Comparison of ENCODE assay signal across 8 cellular contexts in the genomic region with DNA sequence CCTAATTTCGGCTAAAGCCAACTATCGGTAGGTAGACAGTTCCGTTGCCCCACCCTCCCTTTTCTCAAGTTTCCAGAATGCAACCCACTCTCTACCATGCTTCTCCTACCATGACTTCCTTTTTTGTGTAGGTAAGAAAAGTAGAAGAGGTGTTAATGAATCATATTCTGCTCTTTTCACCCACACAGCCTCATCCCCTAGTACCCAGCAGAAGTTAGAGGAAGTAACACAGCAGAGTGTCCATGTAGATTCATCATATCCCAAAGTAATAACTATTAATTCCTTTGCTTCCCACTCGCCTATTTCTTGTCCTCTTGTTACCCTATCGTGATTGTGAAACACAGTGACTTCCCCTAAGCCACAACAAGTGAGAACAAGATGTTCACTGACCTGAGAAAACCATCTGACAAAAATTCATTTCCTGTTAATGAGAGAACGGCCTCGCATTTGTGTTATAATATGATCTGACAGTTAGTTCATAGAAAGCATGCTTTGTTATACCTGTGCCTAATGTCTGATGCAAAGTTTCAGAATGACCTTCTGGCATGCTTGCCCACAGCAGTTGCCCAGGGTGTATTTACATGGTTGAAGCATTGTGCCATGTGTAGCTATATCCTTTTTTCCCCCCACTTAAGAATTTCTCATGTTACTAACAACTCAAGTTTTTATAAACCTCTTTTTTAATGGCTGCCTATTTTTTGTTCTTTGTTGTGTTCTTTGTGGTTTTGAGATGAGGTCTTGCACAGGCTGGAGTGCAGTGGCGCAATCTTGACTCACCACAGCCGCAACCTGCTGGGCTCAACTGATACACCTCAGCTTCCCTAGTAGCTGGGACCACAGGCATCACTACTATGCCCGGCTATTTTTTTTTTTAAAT.
DNase-seq lines count a peak whose midpoint lies in the region; ATAC-seq, FAIRE-seq and TF ChIP-seq lines count a peak whose summit lies in the region.

No MANE protein-coding gene starts in this region.

- peaks cover 6 to 15% of the 10 kb centered on the region in 2 donors for H3K36me3 ChIP-seq in kidney (ENCODE audit: control insufficient read depth in 1 of 2, insufficient read depth in 2 of 2, low read length in 2 of 2)

- POLR2A ChIA-PET in activated CD4-positive, alpha-beta memory T cell treated with anti-CD3 and anti-CD28 coated beads, Interleukin-2, amount 10 ng/mL, durations not matched to agents 7 days and 5 days (lab: Charles Lee): interaction anchor here (0.7 to 3.8 kb wide), 5 partner anchors 157 to 548 kb away, joined by 3 to 19 read pairs (median 4); partner anchors contain the start of genes EIF4E, METAP1 and RAP1GDS1

- no peaks in the 10 kb centered on the region for H3K4me1 ChIP-seq in kidney (ENCODE audit: control insufficient read depth in 1 of 2, insufficient read depth in 1 of 2, low read depth in 1 of 2, low read length in 2 of 2)

- H3K27ac Mint-ChIP-seq in activated CD4-positive, alpha-beta memory T cell treated with anti-CD3 and anti-CD28 coated beads, Interleukin-2, amount 10 ng/mL, durations not matched to agents 7 days and 5 days: peak overlapping the region; percentile 91

- CTCF ChIA-PET in activated CD4-positive, alpha-beta memory T cell treated with anti-CD3 and anti-CD28 coated beads, Interleukin-2, amount 10 ng/mL, durations not matched to agents 7 days and 5 days (lab: Charles Lee): interaction anchor here (0.6 to 2.7 kb wide), 4 partner anchors 11 to 96 kb away, joined by 3 to 11 read pairs (median 3); no protein-coding TSS in a partner anchor

- peaks cover 43% of the 10 kb centered on the region for H3K4me1 Mint-ChIP-seq in activated CD4-positive, alpha-beta memory T cell treated with anti-CD3 and anti-CD28 coated beads, Interleukin-2, amount 10 ng/mL, durations not matched to agents 7 days and 5 days

- no peak for TF ChIP-seq CTCF in AG10803 (conservative IDR thresholded peaks at IDR 0.05; ENCODE audit: low read length)
- TF ChIP-seq CTCF in GM20000 (IDR thresholded peaks at IDR 0.05; ENCODE audit: extremely low read depth, missing control alignments): no peak
- TF ChIP-seq CTCF in kidney (IDR thresholded peaks at IDR 0.05; ENCODE audit: borderline replicate concordance, extremely low read depth, insufficient read depth): no peak

- no peak overlapping the region for H3K9ac ChIP-seq in kidney (ENCODE audit: low read length in 2 of 2)

- no peak overlapping the region for H3K4me3 ChIP-seq in AG10803 (ENCODE audit: low read length)
- no peak overlapping the region for H3K4me3 ChIP-seq in kidney (ENCODE audit: low read length in 2 of 2)

- H3K27ac ChIP-seq in kidney (ENCODE audit: low read depth in 2 of 2, low read length in 2 of 2): no peak overlapping the region

- peaks cover 26% of the 10 kb centered on the region for H3K36me3 Mint-ChIP-seq in activated CD4-positive, alpha-beta memory T cell treated with anti-CD3 and anti-CD28 coated beads, Interleukin-2, amount 10 ng/mL, durations not matched to agents 7 days and 5 days (ENCODE audit: low read depth)

- intact Hi-C loops in kidney (cut with DNase I): no loop called here

- no peaks in the 10 kb centered on the region for H3K9me3 ChIP-seq in kidney (ENCODE audit: control insufficient read depth in 1 of 2, low read length in 2 of 2)

- H3K9me3 Mint-ChIP-seq in activated CD4-positive, alpha-beta memory T cell treated with anti-CD3 and anti-CD28 coated beads, Interleukin-2, amount 10 ng/mL, durations not matched to agents 7 days and 5 days: no peaks in the 10 kb centered on the region

- DNase-seq in AG10803 (ENCODE audit: low read depth) (peak; percentile 57), GM20000 (ENCODE audit: low spot score) (peak; percentile 26), fibroblast of gingiva (ENCODE audit: low read depth) (peak; percentile 59), HuH-7 (ENCODE audit: low spot score) (no peak), kidney (no peak)
- DNase-seq in activated CD4-positive, alpha-beta memory T cell treated with anti-CD3 and anti-CD28 coated beads, Interleukin-2, amount 10 ng/mL, durations not matched to agents 7 days and 5 days: peak; percentile 79
- DNase-seq in stimulated activated CD8-positive, alpha-beta memory T cell treated with anti-CD3 and anti-CD28 coated beads, Interleukin-12 subunit alpha, Interleukin-12 subunit beta, amount 100 ng/mL, for 1 hour (ENCODE audit: low read depth): peak; percentile 31

- FAIRE-seq in kidney (lab: Jason Lieb, UNC): no peak

- peak; percentile 54 for ATAC-seq in HG03575 (IDR thresholded peaks at IDR 0.05; ENCODE audit: extremely low read depth, insufficient number of reproducible peaks, low FRiP score, unreplicated experiment)

- H3K27me3 Mint-ChIP-seq in activated CD4-positive, alpha-beta memory T cell treated with anti-CD3 and anti-CD28 coated beads, Interleukin-2, amount 10 ng/mL, durations not matched to agents 7 days and 5 days: no peaks in the 10 kb centered on the region

- peak overlapping the region; percentile 40 for H3K4me3 Mint-ChIP-seq in activated CD4-positive, alpha-beta memory T cell treated with anti-CD3 and anti-CD28 coated beads, Interleukin-2, amount 10 ng/mL, durations not matched to agents 7 days and 5 days

Comparison
In these comparisons a context has a peak if more than half of its experiments do, and no peak if none do; other contexts are left out.
1. DNase-seq: peak in AG10803 (single experiment), GM20000 (single experiment), activated CD4-positive, alpha-beta memory T cell treated with anti-CD3 and anti-CD28 coated beads, Interleukin-2, amount 10 ng/mL, durations not matched to agents 7 days and 5 days (single experiment), fibroblast of gingiva (single experiment) and stimulated activated CD8-positive, alpha-beta memory T cell treated with anti-CD3 and anti-CD28 coated beads, Interleukin-12 subunit alpha, Interleukin-12 subunit beta, amount 100 ng/mL, for 1 hour (single experiment); none in HuH-7 (single experiment) and kidney (single experiment).